Comparison of ENCODE assay signal across 10 cellular contexts in the genomic region with DNA sequence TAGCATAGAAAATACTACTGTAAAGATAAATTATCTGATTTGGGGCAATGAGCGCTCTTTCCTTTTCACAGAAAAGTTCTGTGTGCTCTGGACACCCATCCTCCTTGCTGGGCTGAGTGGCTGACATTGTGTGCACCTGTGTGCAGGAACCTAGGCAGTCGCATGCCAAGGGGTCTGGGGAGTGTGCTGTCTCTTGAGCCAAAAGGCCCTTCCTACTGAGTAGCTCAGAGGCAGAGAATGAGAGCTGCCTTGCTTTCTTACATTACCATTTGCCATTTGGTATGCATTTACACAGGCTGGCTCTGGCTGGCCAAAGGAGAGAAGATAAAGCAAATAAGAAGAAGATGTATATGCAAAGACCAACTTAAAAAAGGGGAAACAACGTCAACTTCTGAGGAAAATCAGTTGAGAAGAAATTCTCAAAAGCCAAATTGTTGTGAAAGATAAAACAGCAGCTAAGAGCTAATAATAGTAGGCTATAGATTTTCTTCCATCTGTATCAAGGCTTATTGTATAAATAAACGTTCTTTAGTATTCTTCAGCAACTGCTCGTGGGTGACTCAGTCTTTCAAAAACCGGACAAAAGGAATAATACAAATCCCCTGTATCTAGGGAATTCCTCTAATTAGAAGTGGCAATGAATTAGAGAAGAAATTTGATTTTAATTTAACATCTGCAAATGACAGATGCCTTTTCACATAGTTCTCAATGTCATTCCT.
A peak's percentile ranks its signal among the peaks of the same experiment; 100 is the strongest.
DNase-seq lines count a peak whose midpoint lies in the region; ATAC-seq and TF ChIP-seq lines count a peak whose summit lies in the region.
"Had no signal": no experiment of that assay in that cellular context is flagged by ENCODE, and none has a peak within 500 bp of the region (broad histone marks: within the 10 kb centered on the region; RNA-seq: fewer than 3 reads in every experiment).

No MANE protein-coding gene starts in this region.

- H3K4me1 ChIP-seq in breast epithelium: no peaks in the 10 kb centered on the region

- H3K27me3 ChIP-seq in breast epithelium: no peaks in the 10 kb centered on the region

- peak overlapping the region; percentile 86 for H3K27ac Mint-ChIP-seq in MCF 10A (ENCODE audit: low read depth, unreplicated experiment)
- H3K27ac Mint-ChIP-seq in natural killer cell: no peak overlapping the region

- POLR2A ChIA-PET in MCF 10A (lab: Yijun Ruan, JAX): interaction anchor here (0.6 to 1.2 kb wide), 6 partner anchors 9 to 342 kb away, joined by 3 read pairs; no protein-coding TSS in a partner anchor

- CTCF ChIA-PET in MCF 10A (lab: Yijun Ruan, JAX): interaction anchor here (0.6 kb wide), 2 partner anchors 8 to 166 kb away, joined by 3 read pairs; no protein-coding TSS in a partner anchor

- H3K36me3 Mint-ChIP-seq in MCF 10A (ENCODE audit: insufficient read depth, unreplicated experiment): peaks cover 11% of the 10 kb centered on the region
- H3K36me3 Mint-ChIP-seq in natural killer cell: peaks cover 23% of the 10 kb centered on the region

- H3K27me3 Mint-ChIP-seq in MCF 10A (ENCODE audit: insufficient read depth, unreplicated experiment): no peaks in the 10 kb centered on the region
- no peaks in the 10 kb centered on the region for H3K27me3 Mint-ChIP-seq in natural killer cell (ENCODE audit: low read depth in 2 of 2)

- H3K27ac ChIP-seq in breast epithelium: no peak overlapping the region
- H3K27ac ChIP-seq: C4-2B had no signal

- intact Hi-C loops in MCF 10A (cut with micrococcal nuclease) (loop anchor here (5.0 kb wide), 1 partner anchor 58 kb away; no protein-coding TSS in a partner anchor), breast epithelium (cut with DNase I; ENCODE audit: low total_unique reads) (no loop called here), natural killer cell (cut with micrococcal nuclease) (no loop called here)

- H3K9me3 Mint-ChIP-seq in MCF 10A (ENCODE audit: unreplicated experiment) (no peaks in the 10 kb centered on the region), natural killer cell (no peaks in the 10 kb centered on the region)

- H3K4me1 Mint-ChIP-seq in MCF 10A (ENCODE audit: insufficient read depth, unreplicated experiment) (peaks cover 22% of the 10 kb centered on the region), natural killer cell (no peaks in the 10 kb centered on the region)

- H3K4me3 Mint-ChIP-seq in MCF 10A (ENCODE audit: unreplicated experiment) (no peak overlapping the region), natural killer cell (no peak overlapping the region)

- no peak for TF ChIP-seq POLR2A in breast epithelium (IDR thresholded peaks at IDR 0.05)

- BruUV-seq in MCF 10A (replicated peaks; lab: Mats Ljungman, UMichigan): no TSS peak

- no peak for DNase-seq in MCF 10A (ENCODE audit: unreplicated experiment)
- DNase-seq in breast epithelium (ENCODE audit: low spot score in 2 of 2): no peak
- peak; percentile 65 for DNase-seq in NCI-H69 (lab: John Stamatoyannopoulos, UW)
- DNase-seq in Kasumi-1 (lab: John Stamatoyannopoulos, UW): no peak
- no peak for DNase-seq in natural killer cell
- no peak for DNase-seq in NCI-H2227 (lab: John Stamatoyannopoulos, UW; ENCODE audit: unreplicated experiment)
- DNase-seq: retina had no signal

- TF ChIP-seq CTCF in MCF 10A (IDR thresholded peaks at IDR 0.05; ENCODE audit: unreplicated experiment): no peak
- TF ChIP-seq CTCF in breast epithelium (IDR thresholded peaks at IDR 0.05): no peak
- TF ChIP-seq CTCF in natural killer cell (IDR thresholded peaks at IDR 0.05): no peak

- H3K9me3 ChIP-seq in breast epithelium: no peaks in the 10 kb centered on the region

- H3K4me3 ChIP-seq in breast epithelium: no peak overlapping the region

- no peaks in the 10 kb centered on the region for H3K36me3 ChIP-seq in breast epithelium

- peak; percentile 34 for ATAC-seq in HG02678 (IDR thresholded peaks at IDR 0.05; ENCODE audit: unreplicated experiment)
- no peak for ATAC-seq in GM18873 (IDR thresholded peaks at IDR 0.05; ENCODE audit: low FRiP score, unreplicated experiment)
- no peak for ATAC-seq in natural killer cell
